In genomic region chr17:15999141-15999973, GRCh38 we compare ENCODE assay signal across 1 cellular context.
A peak's percentile ranks its signal among the peaks of the same experiment; 100 is the strongest.
TF ChIP-seq lines count a peak whose summit lies in the region.

Gene TTC19 (plus strand): TSS chr17:15999824. CDS start chr17:15999849, 25 bp downstream.
Gene ZSWIM7 (minus strand): TSS chr17:15999704. CDS start chr17:15999594, 110 bp downstream.

TF ChIP-seq in K562, 482 proteins besides CTCF, POLR2A, EP300 and RAD21 (continued from another document and continues in another):
- TF ChIP-seq FOXA3 (CRISPR knock-in tag; conservative IDR thresholded peaks at IDR 0.05 in 1 of 2, IDR thresholded peaks at IDR 0.05 in 1 of 2) (no peak), ZBTB33 (CRISPR knock-in tag; IDR thresholded peaks at IDR 0.05) (peak; percentile 80), STAT6 (CRISPR knock-in tag; IDR thresholded peaks at IDR 0.05) (no peak), TARDBP (IDR thresholded peaks at IDR 0.05) (peak; percentile 85), KDM2B (CRISPR knock-in tag; IDR thresholded peaks at IDR 0.05) (no peak), ZNF644 (tag; IDR thresholded peaks at IDR 0.05; ENCODE audit: low read depth) (no peak), CHD7 (IDR thresholded peaks at IDR 0.05; ENCODE audit: low read depth, low read length) (no peak), RERE (CRISPR knock-in tag; IDR thresholded peaks at IDR 0.05; ENCODE audit: borderline replicate concordance) (no peak), ZNF174 (CRISPR knock-in tag; IDR thresholded peaks at IDR 0.05) (no peak), GTF2B (IDR thresholded peaks at IDR 0.05; ENCODE audit: extremely low read depth, insufficient read length) (no peak), NELFE (IDR thresholded peaks at IDR 0.05; ENCODE audit: insufficient read depth, insufficient read length) (no peak), ZNF512 (tag; IDR thresholded peaks at IDR 0.05) (no peak), ADNP (tag; IDR thresholded peaks at IDR 0.05) (no peak)
